ENCODE assay signal across 37 cellular contexts in the genomic region with DNA sequence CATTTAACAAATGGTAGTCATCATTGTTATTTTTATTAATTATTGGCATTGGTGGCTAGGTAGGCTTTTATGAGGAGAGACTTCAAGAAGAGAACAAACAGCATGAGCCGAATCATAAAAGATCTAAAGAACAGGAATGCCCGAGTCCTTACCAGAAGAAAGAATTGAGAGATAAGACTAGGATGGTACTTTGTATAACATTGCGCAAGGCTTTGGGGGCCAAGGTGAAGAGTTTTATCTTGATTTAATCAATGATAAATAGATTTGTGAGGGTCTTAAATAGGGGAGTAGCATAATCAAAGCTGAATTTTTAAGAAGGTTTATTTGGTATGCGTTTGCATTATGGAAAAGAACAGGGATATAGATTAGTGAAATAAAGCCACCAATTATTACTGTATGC.
"Had no signal": no experiment of that assay in that cellular context is flagged by ENCODE, and none has a peak within 500 bp of the region (broad histone marks: within the 10 kb centered on the region; RNA-seq: fewer than 3 reads in every experiment).

No MANE protein-coding gene starts in this region.

- FAIRE-seq: bronchial epithelial cell, TTC549 had no signal

- H3K36me3 ChIP-seq: cardiac muscle cell had no signal

- H3K9me3 Mint-ChIP-seq: activated B cell treated with CpG ODN at 0.5 μM for 24 hours; activated CD4-positive, alpha-beta memory T cell treated with anti-CD3 and anti-CD28 coated beads for 36 hours; activated CD4-positive, alpha-beta T cell treated with anti-CD3 and anti-CD28 coated beads, Interleukin-2, amount 10 ng/mL, durations not matched to agents 24 days and 14 days; activated CD8-positive, alpha-beta T cell treated with anti-CD3 and anti-CD28 coated beads for 36 hours; activated naive CD4-positive, alpha-beta T cell treated with anti-CD3 and anti-CD28 coated beads for 36 hours; activated naive CD4-positive, alpha-beta T cell treated with anti-CD3 and anti-CD28 coated beads, Interleukin-2, amount 50 U/mL, for 24 hours; activated naive CD8-positive, alpha-beta T cell treated with anti-CD3 and anti-CD28 coated beads, Interleukin-2, amount 10 ng/mL, durations not matched to agents 7 days and 5 days; activated naive CD8-positive, alpha-beta T cell treated with anti-CD3 and anti-CD28 coated beads, Interleukin-2, amount 50 U/mL, for 24 hours; activated T-cell treated with anti-CD3 and anti-CD28 coated beads, Interleukin-2, amount 50 U/mL, for 4 hours; activated T-cell treated with anti-CD3 and anti-CD28 coated beads, Interleukin-2, amount 50 U/mL, for 72 hours; activated T-helper 1 cell treated with anti-CD3 and anti-CD28 coated beads, Interleukin-12 subunit alpha, Interleukin-12 subunit beta, Interleukin-2, Interleukin-4 antibody, amounts not matched to agents 30 ng/mL and 10 ng/mL and 1 ng/mL, durations not matched to agents 14 hours and 24 hours and 36 hours; activated T-helper 17 cell treated with anti-CD3 and anti-CD28 coated beads, Interleukin-2, amount 50 U/mL, for 72 hours; brain; central memory CD8-positive, alpha-beta T cell; T-helper 2 cell treated with Interferon-gamma antibody and Interleukin-4, amounts not matched to agents 5 μg/mL and 100 μg/mL, for 36 hours had no signal

- H3K27me3 Mint-ChIP-seq: activated B cell treated with CpG ODN at 0.5 μM for 24 hours; activated CD4-positive, alpha-beta memory T cell treated with anti-CD3 and anti-CD28 coated beads for 36 hours; activated CD4-positive, alpha-beta T cell treated with anti-CD3 and anti-CD28 coated beads, Interleukin-2, amount 10 ng/mL, durations not matched to agents 24 days and 14 days; activated CD8-positive, alpha-beta T cell treated with anti-CD3 and anti-CD28 coated beads for 36 hours; activated naive CD4-positive, alpha-beta T cell treated with anti-CD3 and anti-CD28 coated beads, Interleukin-2, amount 50 U/mL, for 24 hours; activated naive CD8-positive, alpha-beta T cell; activated naive CD8-positive, alpha-beta T cell treated with anti-CD3 and anti-CD28 coated beads, Interleukin-2, amount 10 ng/mL, durations not matched to agents 7 days and 5 days; activated naive CD8-positive, alpha-beta T cell treated with anti-CD3 and anti-CD28 coated beads, Interleukin-2, amount 50 U/mL, for 24 hours; activated T-helper 17 cell treated with anti-CD3 and anti-CD28 coated beads, Interleukin-2, amount 50 U/mL, for 72 hours; brain; central memory CD8-positive, alpha-beta T cell had no signal

- H3K27ac Mint-ChIP-seq: activated B cell treated with CpG ODN at 0.5 μM for 24 hours; activated CD4-positive, alpha-beta memory T cell treated with anti-CD3 and anti-CD28 coated beads for 36 hours; activated CD4-positive, alpha-beta T cell treated with anti-CD3 and anti-CD28 coated beads, Interleukin-2, amount 10 ng/mL, durations not matched to agents 24 days and 14 days; activated CD8-positive, alpha-beta T cell treated with anti-CD3 and anti-CD28 coated beads for 36 hours; activated naive CD4-positive, alpha-beta T cell treated with anti-CD3 and anti-CD28 coated beads for 36 hours; activated naive CD4-positive, alpha-beta T cell treated with anti-CD3 and anti-CD28 coated beads, Interleukin-2, amount 50 U/mL, for 24 hours; activated naive CD8-positive, alpha-beta T cell; activated naive CD8-positive, alpha-beta T cell treated with anti-CD3 and anti-CD28 coated beads, Interleukin-2, amount 10 ng/mL, durations not matched to agents 7 days and 5 days; activated naive CD8-positive, alpha-beta T cell treated with anti-CD3 and anti-CD28 coated beads, Interleukin-2, amount 50 U/mL, for 24 hours; activated T-cell treated with anti-CD3 and anti-CD28 coated beads, Interleukin-2, amount 50 U/mL, for 72 hours; activated T-helper 1 cell treated with anti-CD3 and anti-CD28 coated beads, Interleukin-12 subunit alpha, Interleukin-12 subunit beta, Interleukin-2, Interleukin-4 antibody, amounts not matched to agents 30 ng/mL and 10 ng/mL and 1 ng/mL, durations not matched to agents 14 hours and 24 hours and 36 hours; activated T-helper 17 cell treated with anti-CD3 and anti-CD28 coated beads, Interleukin-2, amount 50 U/mL, for 72 hours; brain; T-helper 2 cell treated with Interferon-gamma antibody and Interleukin-4, amounts not matched to agents 5 μg/mL and 100 μg/mL, for 36 hours had no signal

- H3K4me3 ChIP-seq: ascending aorta, cardiac muscle cell had no signal

- H3K4me1 Mint-ChIP-seq: activated T-helper 17 cell treated with anti-CD3 and anti-CD28 coated beads, Interleukin-2, amount 50 U/mL, for 72 hours had no signal

- DNase-seq: activated B cell treated with CpG ODN at 0.5 μM for 24 hours; activated CD4-positive, alpha-beta memory T cell treated with anti-CD3 and anti-CD28 coated beads for 36 hours; activated CD4-positive, alpha-beta T cell treated with anti-CD3 and anti-CD28 coated beads for 4 hours; activated CD4-positive, alpha-beta T cell treated with anti-CD3 and anti-CD28 coated beads, Interleukin-2, amount 10 ng/mL, durations not matched to agents 24 days and 14 days; activated CD4-positive, alpha-beta T cell treated with anti-CD3 and anti-CD28 coated beads, Interleukin-2, amount 50 U/mL, for 1 hour; activated CD4-positive, alpha-beta T cell treated with anti-CD3 and anti-CD28 coated beads, Interleukin-2, amount 50 U/mL, for 4 hours; activated CD4-positive, CD25-positive, alpha-beta regulatory T cell treated with anti-CD3 and anti-CD28 coated beads, Interleukin-2, amount 50 U/mL, for 72 hours; activated CD8-positive, alpha-beta memory T cell treated with anti-CD3 and anti-CD28 coated beads, Interleukin-2, amount 50 U/mL, for 4 hours; activated CD8-positive, alpha-beta T cell treated with anti-CD3 and anti-CD28 coated beads for 36 hours; activated effector memory CD4-positive, alpha-beta T cell treated with anti-CD3 and anti-CD28 coated beads, Interleukin-2, amount 50 U/mL, for 16 hours; activated gamma-delta T cell treated with Interleukin-2 at 50 U/mL for 16 hours; activated naive CD4-positive, alpha-beta T cell; activated naive CD4-positive, alpha-beta T cell treated with anti-CD3 and anti-CD28 coated beads for 36 hours; activated naive CD8-positive, alpha-beta T cell treated with anti-CD3 and anti-CD28 coated beads, Interleukin-2, amount 10 ng/mL, durations not matched to agents 7 days and 5 days; activated naive CD8-positive, alpha-beta T cell treated with anti-CD3 and anti-CD28 coated beads, Interleukin-2, amount 50 U/mL, for 24 hours; activated T-cell treated with anti-CD3 and anti-CD28 coated beads for 4 hours; activated T-cell treated with anti-CD3 and anti-CD28 coated beads, Interleukin-2, amount 50 U/mL, for 1 hour; activated T-cell treated with anti-CD3 and anti-CD28 coated beads, Interleukin-2, amount 50 U/mL, for 4 hours; activated T-cell treated with anti-CD3 and anti-CD28 coated beads, Interleukin-2, amount 50 U/mL, for 72 hours; amygdala; anterior cingulate cortex; caudate nucleus; cerebellar nuclear complex; T-helper 2 cell; T-helper 9 cell had no signal

- H3K27ac ChIP-seq: ascending aorta, cardiac muscle cell, VCaP had no signal

- H3K4me1 ChIP-seq: ascending aorta had no signal

- H3K9me3 ChIP-seq: ascending aorta had no signal

- H3K4me3 Mint-ChIP-seq: activated B cell treated with CpG ODN at 0.5 μM for 24 hours; activated CD4-positive, alpha-beta memory T cell treated with anti-CD3 and anti-CD28 coated beads for 36 hours; activated CD4-positive, alpha-beta T cell treated with anti-CD3 and anti-CD28 coated beads, Interleukin-2, amount 10 ng/mL, durations not matched to agents 24 days and 14 days; activated CD8-positive, alpha-beta T cell treated with anti-CD3 and anti-CD28 coated beads for 36 hours; activated naive CD4-positive, alpha-beta T cell treated with anti-CD3 and anti-CD28 coated beads for 36 hours; activated naive CD4-positive, alpha-beta T cell treated with anti-CD3 and anti-CD28 coated beads, Interleukin-2, amount 50 U/mL, for 24 hours; activated naive CD8-positive, alpha-beta T cell; activated naive CD8-positive, alpha-beta T cell treated with anti-CD3 and anti-CD28 coated beads, Interleukin-2, amount 10 ng/mL, durations not matched to agents 7 days and 5 days; activated naive CD8-positive, alpha-beta T cell treated with anti-CD3 and anti-CD28 coated beads, Interleukin-2, amount 50 U/mL, for 24 hours; activated T-cell treated with anti-CD3 and anti-CD28 coated beads, Interleukin-2, amount 50 U/mL, for 4 hours; activated T-cell treated with anti-CD3 and anti-CD28 coated beads, Interleukin-2, amount 50 U/mL, for 72 hours; activated T-helper 1 cell treated with anti-CD3 and anti-CD28 coated beads, Interleukin-12 subunit alpha, Interleukin-12 subunit beta, Interleukin-2, Interleukin-4 antibody, amounts not matched to agents 30 ng/mL and 10 ng/mL and 1 ng/mL, durations not matched to agents 14 hours and 24 hours and 36 hours; activated T-helper 17 cell treated with anti-CD3 and anti-CD28 coated beads, Interleukin-2, amount 50 U/mL, for 72 hours; brain; central memory CD8-positive, alpha-beta T cell; T-helper 2 cell treated with Interferon-gamma antibody and Interleukin-4, amounts not matched to agents 5 μg/mL and 100 μg/mL, for 36 hours had no signal

- ATAC-seq: activated CD8-positive, alpha-beta T cell treated with anti-CD3 and anti-CD28 coated beads for 36 hours; activated naive CD8-positive, alpha-beta T cell treated with anti-CD3 and anti-CD28 coated beads, Interleukin-2, amount 50 U/mL, for 24 hours; activated T-cell treated with anti-CD3 and anti-CD28 coated beads, Interleukin-2, amount 50 U/mL, for 4 hours; activated T-cell treated with anti-CD3 and anti-CD28 coated beads, Interleukin-2, amount 50 U/mL, for 72 hours; activated T-helper 17 cell treated with anti-CD3 and anti-CD28 coated beads, Interleukin-2, amount 50 U/mL, for 72 hours had no signal

- H3K27me3 ChIP-seq: ascending aorta, cardiac muscle cell had no signal
